ENCODE assay signal across 22 cellular contexts in the genomic region with DNA sequence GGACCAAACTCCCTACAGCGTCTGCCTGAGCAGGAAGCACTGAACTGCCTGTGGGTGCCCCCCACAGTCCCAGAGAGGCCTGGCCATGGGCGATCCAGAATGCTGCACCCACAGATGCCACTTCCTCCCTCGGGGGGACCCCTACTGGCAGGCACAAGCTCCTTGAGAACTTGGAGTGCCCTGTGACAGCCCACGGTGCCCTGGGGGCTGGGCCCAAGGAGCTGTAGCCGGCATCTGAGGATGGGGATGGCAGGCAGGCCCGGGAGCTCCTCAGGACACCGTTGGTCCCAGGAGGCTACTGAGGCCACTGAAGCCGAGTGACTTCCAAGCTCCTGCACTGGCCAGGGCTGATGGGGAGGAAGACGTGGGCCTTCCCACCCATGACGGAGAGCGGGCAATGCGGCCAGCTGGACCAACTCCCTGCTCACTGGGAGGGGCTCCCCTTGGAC. TPM values are rescaled to one million over a fixed set of nuclear protein-coding genes. Genes with fewer than 3 reads are reported as not detected.
A peak's percentile ranks its signal among the peaks of the same experiment; 100 is the strongest.
DNase-seq lines count a peak whose midpoint lies in the region; ATAC-seq and TF ChIP-seq lines count a peak whose summit lies in the region.
"Had no signal": no experiment of that assay in that cellular context is flagged by ENCODE, and none has a peak within 500 bp of the region (broad histone marks: within the 10 kb centered on the region; RNA-seq: fewer than 3 reads in every experiment).

No MANE protein-coding gene starts in this region.

- H4K8ac ChIP-seq in neuronal stem cell (ENCODE audit: low read depth, low read length), result peak overlapping the region; percentile 23

- H3K9ac ChIP-seq in neuronal stem cell (ENCODE audit: low read depth, low read length, poor library complexity), result no peak overlapping the region

- no peaks in the 10 kb centered on the region for H3K36me3 Mint-ChIP-seq in CD8-positive, alpha-beta T cell
- peaks cover 6% of the 10 kb centered on the region for H3K36me3 Mint-ChIP-seq in dendritic cell treated with granulocyte-macrophage colony-stimulating factor and Interleukin-4, amounts not matched to agents 40 ng/mL and 50 ng/mL, for 4 days (ENCODE audit: low read depth)
- no peaks in the 10 kb centered on the region for H3K36me3 Mint-ChIP-seq in stimulated activated memory B cell treated with anti-CD40 and anti-IgM and Interleukin-4, amounts not matched to agents 10 μg/mL and 1 μg/mL and 100 μg/mL, for 72 hours
- H3K36me3 Mint-ChIP-seq: brain had no signal

- no peak for ATAC-seq in CD8-positive, alpha-beta T cell
- ATAC-seq in stimulated activated memory B cell treated with anti-CD40 and anti-IgM and Interleukin-4, amounts not matched to agents 10 μg/mL and 1 μg/mL and 100 μg/mL, for 72 hours, result no peak
- no peak for ATAC-seq in HG03135 (IDR thresholded peaks at IDR 0.05; ENCODE audit: unreplicated experiment)
- ATAC-seq: naive thymus-derived CD8-positive, alpha-beta T cell had no signal

- no peak overlapping the region for H4K91ac ChIP-seq in neuronal stem cell (ENCODE audit: low read depth, low read length, poor library complexity)

- H3K27ac ChIP-seq in CD8-positive, alpha-beta T cell (ENCODE audit: low read depth, low read length), result no peak overlapping the region
- no peak overlapping the region for H3K27ac ChIP-seq in neuronal stem cell (replicated peaks; ENCODE audit: low read length)
- H3K27ac ChIP-seq: esophagus squamous epithelium, pancreas, testis had no signal

- no peaks in the 10 kb centered on the region for H3K27me3 ChIP-seq in CD8-positive, alpha-beta T cell (ENCODE audit: insufficient read depth, low read length)
- H3K27me3 ChIP-seq in neuronal stem cell (ENCODE audit: control insufficient read depth in 3 of 3, insufficient read depth in 3 of 3, low read depth in 1 of 3, low read length in 3 of 3), result no peaks in the 10 kb centered on the region
- H3K27me3 ChIP-seq: esophagus squamous epithelium, pancreas, SJCRH30, testis had no signal

- no peak overlapping the region for H3K23ac ChIP-seq in neuronal stem cell (ENCODE audit: low read depth, low read length, poor library complexity)

- no peaks in the 10 kb centered on the region for H3K4me1 ChIP-seq in CD8-positive, alpha-beta T cell (ENCODE audit: insufficient read depth, low read length)
- H3K4me1 ChIP-seq in neuronal stem cell (ENCODE audit: control insufficient read depth in 2 of 2, insufficient read depth in 1 of 2, low read depth in 1 of 2, low read length in 2 of 2), result peaks cover 3 to 12% of the 10 kb centered on the region in 2 donors
- H3K4me1 ChIP-seq: pancreas had no signal

- H3K4ac ChIP-seq in neuronal stem cell (ENCODE audit: low read length), result no peak overlapping the region

- peak overlapping the region; percentile 57 for H3K27ac Mint-ChIP-seq in CD8-positive, alpha-beta T cell
- H3K27ac Mint-ChIP-seq in dendritic cell treated with granulocyte-macrophage colony-stimulating factor and Interleukin-4, amounts not matched to agents 40 ng/mL and 50 ng/mL, for 4 days, result peak overlapping the region; percentile 61
- H3K27ac Mint-ChIP-seq in stimulated activated memory B cell treated with anti-CD40 and anti-IgM and Interleukin-4, amounts not matched to agents 10 μg/mL and 1 μg/mL and 100 μg/mL, for 72 hours, result no peak overlapping the region
- H3K27ac Mint-ChIP-seq: activated T-helper 1 cell treated with anti-CD3 and anti-CD28 coated beads, Interleukin-12 subunit alpha, Interleukin-12 subunit beta, Interleukin-2, Interleukin-4 antibody, amounts not matched to agents 30 ng/mL and 10 ng/mL and 1 ng/mL, durations not matched to agents 14 hours and 24 hours and 36 hours had no signal

- H3K9me3 ChIP-seq in CD8-positive, alpha-beta T cell (ENCODE audit: low read length), result no peaks in the 10 kb centered on the region
- H3K9me3 ChIP-seq in neuronal stem cell (replicated peaks in 1 of 2; ENCODE audit: control insufficient read depth in 2 of 2, insufficient read depth in 1 of 2, low read depth in 1 of 2, low read length in 2 of 2), result no peaks in the 10 kb centered on the region
- H3K9me3 ChIP-seq: esophagus squamous epithelium, pancreas, SJCRH30, testis had no signal

- CTCF ChIA-PET in CD8-positive, alpha-beta T cell (lab: Charles Lee), result interaction anchor here (0.7 to 2.6 kb wide), 2 partner anchors 15 to 155 kb away, joined by 4 to 7 read pairs; a partner anchor contains a TSS

- POLR2A ChIA-PET in CD8-positive, alpha-beta T cell (lab: Charles Lee), result no interaction called here

- DNase-seq in CD8-positive, alpha-beta T cell, result no peak
- DNase-seq in Jurkat, Clone E6-1 (ENCODE audit: low read depth, low spot score), result peak; percentile 29
- DNase-seq in neuronal stem cell (ENCODE audit: low spot score) (no peak), hypothalamus (lab: John Stamatoyannopoulos, UW) (no peak)
- DNase-seq in activated naive CD4-positive, alpha-beta T cell treated with Interleukin-2 at 50 U/mL for 16 hours, result no peak
- DNase-seq: effector memory CD4-positive, alpha-beta T cell; esophagus squamous epithelium; GF-D8; NCI-H1048; NCI-H2029; NCI-H2227 treated with DMSO at 0.1 percent for 48 hours; NCI-H774; testis had no signal

- H2BK12ac ChIP-seq in neuronal stem cell (ENCODE audit: low read length), result peak overlapping the region; percentile 16

- no peaks in the 10 kb centered on the region for H3K27me3 Mint-ChIP-seq in CD8-positive, alpha-beta T cell (ENCODE audit: low read depth)
- no peaks in the 10 kb centered on the region for H3K27me3 Mint-ChIP-seq in dendritic cell treated with granulocyte-macrophage colony-stimulating factor and Interleukin-4, amounts not matched to agents 40 ng/mL and 50 ng/mL, for 4 days
- H3K27me3 Mint-ChIP-seq in stimulated activated memory B cell treated with anti-CD40 and anti-IgM and Interleukin-4, amounts not matched to agents 10 μg/mL and 1 μg/mL and 100 μg/mL, for 72 hours, result no peaks in the 10 kb centered on the region
- H3K27me3 Mint-ChIP-seq: brain; CD8-positive, alpha-beta memory T cell; naive thymus-derived CD8-positive, alpha-beta T cell had no signal

- no peaks in the 10 kb centered on the region for H3K9me3 Mint-ChIP-seq in CD8-positive, alpha-beta T cell
- no peaks in the 10 kb centered on the region for H3K9me3 Mint-ChIP-seq in dendritic cell treated with granulocyte-macrophage colony-stimulating factor and Interleukin-4, amounts not matched to agents 40 ng/mL and 50 ng/mL, for 4 days
- H3K9me3 Mint-ChIP-seq in stimulated activated memory B cell treated with anti-CD40 and anti-IgM and Interleukin-4, amounts not matched to agents 10 μg/mL and 1 μg/mL and 100 μg/mL, for 72 hours, result no peaks in the 10 kb centered on the region
- H3K9me3 Mint-ChIP-seq: activated T-helper 1 cell treated with anti-CD3 and anti-CD28 coated beads, Interleukin-12 subunit alpha, Interleukin-12 subunit beta, Interleukin-2, Interleukin-4 antibody, amounts not matched to agents 30 ng/mL and 10 ng/mL and 1 ng/mL, durations not matched to agents 14 hours and 24 hours and 36 hours; brain; CD8-positive, alpha-beta memory T cell; naive thymus-derived CD8-positive, alpha-beta T cell had no signal

- no peak overlapping the region for H3K4me2 ChIP-seq in neuronal stem cell (ENCODE audit: insufficient read depth, low read length, poor library complexity, severe bottlenecking)

- H3K36me3 ChIP-seq in CD8-positive, alpha-beta T cell (ENCODE audit: insufficient read depth, low read length), result no peaks in the 10 kb centered on the region
- H3K36me3 ChIP-seq in neuronal stem cell (replicated peaks in 1 of 2; ENCODE audit: control insufficient read depth in 2 of 2, insufficient read depth in 2 of 2, low read length in 2 of 2), result no peaks in the 10 kb centered on the region
- H3K36me3 ChIP-seq: pancreas, SJCRH30 had no signal

- H3K14ac ChIP-seq in neuronal stem cell (ENCODE audit: low read length), result peak overlapping the region; percentile 85

- intact Hi-C loops in CD8-positive, alpha-beta T cell (cut with DNase I, micrococcal nuclease), result no loop called here
- intact Hi-C loops in dendritic cell treated with granulocyte-macrophage colony-stimulating factor and Interleukin-4, amounts not matched to agents 40 ng/mL and 50 ng/mL, for 4 days (cut with micrococcal nuclease), result no loop called here

- no peaks in the 10 kb centered on the region for H3K4me1 Mint-ChIP-seq in CD8-positive, alpha-beta T cell (ENCODE audit: low read depth)
- peaks cover 17% of the 10 kb centered on the region for H3K4me1 Mint-ChIP-seq in dendritic cell treated with granulocyte-macrophage colony-stimulating factor and Interleukin-4, amounts not matched to agents 40 ng/mL and 50 ng/mL, for 4 days (ENCODE audit: low read depth)
- no peaks in the 10 kb centered on the region for H3K4me1 Mint-ChIP-seq in stimulated activated memory B cell treated with anti-CD40 and anti-IgM and Interleukin-4, amounts not matched to agents 10 μg/mL and 1 μg/mL and 100 μg/mL, for 72 hours

- no peak overlapping the region for H3K4me3 ChIP-seq in CD8-positive, alpha-beta T cell (ENCODE audit: low read depth, low read length)
- H3K4me3 ChIP-seq in Jurkat, Clone E6-1 (ENCODE audit: low read length), result no peak overlapping the region
- no peak overlapping the region for H3K4me3 ChIP-seq in neuronal stem cell (ENCODE audit: low read length in 2 of 2)
- H3K4me3 ChIP-seq: esophagus squamous epithelium, pancreas, SJCRH30, testis had no signal

- H2BK5ac ChIP-seq in neuronal stem cell (ENCODE audit: low read length), result no peak overlapping the region

- H3K18ac ChIP-seq in neuronal stem cell (ENCODE audit: low read length), result peak overlapping the region; percentile 73

- H3K4me3 Mint-ChIP-seq in CD8-positive, alpha-beta T cell, result no peak overlapping the region
- H3K4me3 Mint-ChIP-seq in dendritic cell treated with granulocyte-macrophage colony-stimulating factor and Interleukin-4, amounts not matched to agents 40 ng/mL and 50 ng/mL, for 4 days, result no peak overlapping the region
- H3K4me3 Mint-ChIP-seq in stimulated activated memory B cell treated with anti-CD40 and anti-IgM and Interleukin-4, amounts not matched to agents 10 μg/mL and 1 μg/mL and 100 μg/mL, for 72 hours, result no peak overlapping the region
- H3K4me3 Mint-ChIP-seq: activated T-helper 1 cell treated with anti-CD3 and anti-CD28 coated beads, Interleukin-12 subunit alpha, Interleukin-12 subunit beta, Interleukin-2, Interleukin-4 antibody, amounts not matched to agents 30 ng/mL and 10 ng/mL and 1 ng/mL, durations not matched to agents 14 hours and 24 hours and 36 hours; brain; CD8-positive, alpha-beta memory T cell; naive thymus-derived CD8-positive, alpha-beta T cell had no signal

- no peak for TF ChIP-seq CTCF in CD8-positive, alpha-beta T cell (IDR thresholded peaks at IDR 0.05)

- no CpG with 5 or more reads among the region's 12 CpGs for WGBS in neuronal stem cell (ENCODE audit: extremely low coverage in 2 of 2, insufficient read length in 2 of 2, insufficient replicate concordance in 1 of 2), 2 donors

- no peak overlapping the region for H2AFZ ChIP-seq in neuronal stem cell (ENCODE audit: low read length)

- H2BK120ac ChIP-seq in neuronal stem cell (ENCODE audit: low read depth, low read length), result no peak overlapping the region

- H2BK15ac ChIP-seq in neuronal stem cell (ENCODE audit: low read length), result no peak overlapping the region

- H2AK5ac ChIP-seq in neuronal stem cell (ENCODE audit: low read depth, low read length), result no peak overlapping the region

- peaks cover 5% of the 10 kb centered on the region for H3K79me1 ChIP-seq in neuronal stem cell (ENCODE audit: low read depth, low read length)

RNA-seq across cellular contexts. Expression of a gene that starts 15.1 kb away (rescaled TPM):
- 1 to 10 TPM; 2.8 to 2.9 TPM for total RNA-seq in CD8-positive, alpha-beta T cell
- polyA plus RNA-seq in Jurkat, Clone E6-1 (2012; ENCODE audit: insufficient read depth, insufficient read length), result not detected
- 1.2 TPM for polyA plus RNA-seq in neuronal stem cell (2013, experiment 1 of 2)
- 0.90 TPM for polyA plus RNA-seq in neuronal stem cell (2013, experiment 2 of 2)
- total RNA-seq: SJCRH30 had no signal

RNA-seq across cellular contexts. Expression of a gene that starts 34.5 kb away (rescaled TPM):
- total RNA-seq in CD8-positive, alpha-beta T cell, result 10 to 100 TPM; 35.4 to 35.9 TPM
- polyA plus RNA-seq in Jurkat, Clone E6-1 (2012; ENCODE audit: insufficient read depth, insufficient read length), result 16.1 TPM
- 17.1 TPM for polyA plus RNA-seq in neuronal stem cell (2013, experiment 1 of 2)
- 17.1 TPM for polyA plus RNA-seq in neuronal stem cell (2013, experiment 2 of 2)
